ENCODE assay signal across 12 cellular contexts in genomic region chr13:64446372-64446771, GRCh38.
A peak's percentile ranks its signal among the peaks of the same experiment; 100 is the strongest.
DNase-seq lines count a peak whose midpoint lies in the region; ATAC-seq and TF ChIP-seq lines count a peak whose summit lies in the region.
"Had no signal": no experiment of that assay in that cellular context is flagged by ENCODE, and none has a peak within 500 bp of the region (broad histone marks: within the 10 kb centered on the region; RNA-seq: fewer than 3 reads in every experiment).

No MANE protein-coding gene starts in this region.

- H3K4me1 ChIP-seq in PC-9 (replicated peaks; ENCODE audit: insufficient read depth) (no peaks in the 10 kb centered on the region), ovary (ENCODE audit: insufficient read depth) (no peaks in the 10 kb centered on the region)

- DNase-seq in AG10803 (ENCODE audit: low read depth), result no peak
- DNase-seq in PC-9, result peak in 1 of 2 experiments; percentile 5
- DNase-seq in fibroblast of mammary gland (ENCODE audit: low read depth), result no peak
- DNase-seq in ovary, result no peak
- DNase-seq in NCI-H1436 treated with DMSO at 0.1 percent for 48 hours (lab: John Stamatoyannopoulos, UW), result no peak
- no peak for DNase-seq in activated CD8-positive, alpha-beta T cell treated with anti-CD3 and anti-CD28 coated beads, Interleukin-2, amount 10 ng/mL, durations not matched to agents 7 days and 5 days
- DNase-seq in glomerular visceral epithelial cell (ENCODE audit: extremely low spot score), result no peak
- DNase-seq: activated CD4-positive, alpha-beta T cell treated with anti-CD3 and anti-CD28 coated beads for 4 hours; activated effector memory CD4-positive, alpha-beta T cell treated with Interleukin-2 at 50 U/mL for 16 hours; NCI-H2171 had no signal

- no peak overlapping the region for H3K27ac Mint-ChIP-seq in activated CD8-positive, alpha-beta T cell treated with anti-CD3 and anti-CD28 coated beads, Interleukin-2, amount 10 ng/mL, durations not matched to agents 7 days and 5 days
- H3K27ac Mint-ChIP-seq: memory B cell had no signal

- ATAC-seq in GM18868 (IDR thresholded peaks at IDR 0.05; ENCODE audit: unreplicated experiment), result peak; percentile 71
- ATAC-seq in activated CD8-positive, alpha-beta T cell treated with anti-CD3 and anti-CD28 coated beads, Interleukin-2, amount 10 ng/mL, durations not matched to agents 7 days and 5 days, result no peak

- no peak overlapping the region for H3K4me3 Mint-ChIP-seq in activated CD8-positive, alpha-beta T cell treated with anti-CD3 and anti-CD28 coated beads, Interleukin-2, amount 10 ng/mL, durations not matched to agents 7 days and 5 days
- H3K4me3 Mint-ChIP-seq: memory B cell had no signal

- CTCF ChIA-PET in PC-9 (lab: Charles Lee), result no interaction called here
- CTCF ChIA-PET in activated CD8-positive, alpha-beta T cell treated with anti-CD3 and anti-CD28 coated beads, Interleukin-2, amount 10 ng/mL, durations not matched to agents 7 days and 5 days (lab: Charles Lee), result no interaction called here

- H3K27me3 Mint-ChIP-seq in activated CD8-positive, alpha-beta T cell treated with anti-CD3 and anti-CD28 coated beads, Interleukin-2, amount 10 ng/mL, durations not matched to agents 7 days and 5 days (ENCODE audit: low read depth), result no peaks in the 10 kb centered on the region
- H3K27me3 Mint-ChIP-seq: memory B cell had no signal

- no peaks in the 10 kb centered on the region for H4K20me1 ChIP-seq in PC-9 (ENCODE audit: insufficient read depth)

- H3K79me2 ChIP-seq in PC-9 (ENCODE audit: low read depth), result no peaks in the 10 kb centered on the region

- TF ChIP-seq POLR2A in ovary (IDR thresholded peaks at IDR 0.05), result no peak

- H3K27me3 ChIP-seq in PC-9 (ENCODE audit: insufficient read depth, low read depth) (no peaks in the 10 kb centered on the region), ovary (no peaks in the 10 kb centered on the region)

- H3K27ac ChIP-seq in PC-9 (no peak overlapping the region), ovary (no peak overlapping the region)

- H3K9me3 ChIP-seq in PC-9 (ENCODE audit: insufficient read depth, low read depth) (no peaks in the 10 kb centered on the region), ovary (no peaks in the 10 kb centered on the region)

- BruUV-seq in PC-9 (replicated peaks; lab: Mats Ljungman, UMichigan), result no TSS peak

- H3K36me3 Mint-ChIP-seq in activated CD8-positive, alpha-beta T cell treated with anti-CD3 and anti-CD28 coated beads, Interleukin-2, amount 10 ng/mL, durations not matched to agents 7 days and 5 days (ENCODE audit: low read depth), result no peaks in the 10 kb centered on the region
- H3K36me3 Mint-ChIP-seq: memory B cell had no signal

- WGBS in ovary, 3 donors, result 72 to 84% (median 76%) methylated on average over 2 of the region's 2 CpGs

- no peaks in the 10 kb centered on the region for H3K4me1 Mint-ChIP-seq in activated CD8-positive, alpha-beta T cell treated with anti-CD3 and anti-CD28 coated beads, Interleukin-2, amount 10 ng/mL, durations not matched to agents 7 days and 5 days (ENCODE audit: low read depth)
- H3K4me1 Mint-ChIP-seq: memory B cell had no signal

- intact Hi-C loops in PC-9 (cut with micrococcal nuclease; ENCODE audit: unreplicated experiment), result no loop called here
- intact Hi-C loops in ovary (cut with DNase I), result no loop called here

- H3K36me3 ChIP-seq in PC-9 (ENCODE audit: low read depth) (no peaks in the 10 kb centered on the region), ovary (no peaks in the 10 kb centered on the region)

- H3K4me2 ChIP-seq in PC-9, result no peak overlapping the region

- no peak for TF ChIP-seq EP300 in ovary (IDR thresholded peaks at IDR 0.05)

- H2AFZ ChIP-seq in PC-9, result peak overlapping the region; percentile 5; the same call in 1 of the 2 replicates

- H3F3A ChIP-seq in PC-9 (ENCODE audit: insufficient read depth, low read depth), result no peaks in the 10 kb centered on the region

- TF ChIP-seq CTCF in AG10803 (conservative IDR thresholded peaks at IDR 0.05; ENCODE audit: low read length), result peak; percentile 35; the same call in 1 of the 2 replicates
- peak; percentile 63 for TF ChIP-seq CTCF in PC-9 (conservative IDR thresholded peaks at IDR 0.05)
- peak; percentile 15 for TF ChIP-seq CTCF in fibroblast of mammary gland (conservative IDR thresholded peaks at IDR 0.05; ENCODE audit: control insufficient read depth, insufficient read depth, low read depth, low read length)
- no peak for TF ChIP-seq CTCF in ovary (IDR thresholded peaks at IDR 0.05)

- H3K4me3 ChIP-seq in AG10803 (ENCODE audit: low read length) (no peak overlapping the region), PC-9 (no peak overlapping the region), fibroblast of mammary gland (ENCODE audit: control insufficient read depth, low read depth, low read length) (no peak overlapping the region), ovary (no peak overlapping the region)

- peaks cover 13% of the 10 kb centered on the region for H3K9me3 Mint-ChIP-seq in activated CD8-positive, alpha-beta T cell treated with anti-CD3 and anti-CD28 coated beads, Interleukin-2, amount 10 ng/mL, durations not matched to agents 7 days and 5 days (ENCODE audit: insufficient read depth)

- no peaks in the 10 kb centered on the region for H3K9me2 ChIP-seq in PC-9 (ENCODE audit: insufficient read depth)

- POLR2A ChIA-PET in PC-9 (lab: Charles Lee; ENCODE audit: unreplicated experiment), result no interaction called here
- POLR2A ChIA-PET in activated CD8-positive, alpha-beta T cell treated with anti-CD3 and anti-CD28 coated beads, Interleukin-2, amount 10 ng/mL, durations not matched to agents 7 days and 5 days (lab: Charles Lee), result no interaction called here

Comparison
In these comparisons a context has a peak if more than half of its experiments do, and no peak if none do; other contexts are left out.
1. CTCF ChIP-seq: peak in AG10803 (single experiment), PC-9 (single experiment) and fibroblast of mammary gland (single experiment); none in ovary (0 of 3).